ENCODE assay signal across 7 cellular contexts in genomic region chr7:100148225-100148558, GRCh38. TPM values are rescaled to one million over a fixed set of nuclear protein-coding genes. Genes with fewer than 3 reads are reported as not detected.
DNase-seq lines count a peak whose midpoint lies in the region; ATAC-seq and TF ChIP-seq lines count a peak whose summit lies in the region.

No MANE protein-coding gene starts in this region.

- H3K4me3 ChIP-seq in HCT116 (replicated peaks in 1 of 2; ENCODE audit: low read depth in 1 of 2, low read length in 2 of 2) (peak overlapping the region; percentile 94 to 99), iPS DF 6.9 (ENCODE audit: low read length) (peak overlapping the region; percentile 6; the same call in 1 of the 2 replicates)

- no peak for TF ChIP-seq RAD21 in HCT116 (IDR thresholded peaks at IDR 0.05; ENCODE audit: low read depth)

- H3K9me2 ChIP-seq in HCT116 (ENCODE audit: insufficient read depth) = no peaks in the 10 kb centered on the region

- H3K9ac ChIP-seq in HCT116 (ENCODE audit: low read length) = peak overlapping the region; percentile 55

- no peak for TF ChIP-seq POLR2A in HCT116 (IDR thresholded peaks at IDR 0.05; ENCODE audit: borderline replicate concordance, extremely low read depth, insufficient read depth, insufficient read length)

- peak overlapping the region; percentile 97 for H3K27ac Mint-ChIP-seq in activated CD8-positive, alpha-beta T cell treated with anti-CD3 and anti-CD28 coated beads, Interleukin-2, amount 10 ng/mL, durations not matched to agents 7 days and 5 days
- peak overlapping the region; percentile 84 to 89 for H3K27ac Mint-ChIP-seq in stimulated activated naive CD8-positive, alpha-beta T cell treated with anti-CD3 and anti-CD28 coated beads, Interleukin-15, amount 100 ng/mL, for 72 hours

- TF ChIP-seq CTCF in HCT116 (IDR thresholded peaks at IDR 0.05 in 2 of 3, conservative IDR thresholded peaks at IDR 0.05 in 1 of 3; ENCODE audit: borderline replicate concordance in 1 of 3, insufficient read depth in 1 of 3, low read depth in 2 of 3, low read length in 2 of 3) = no peak

- POLR2A ChIA-PET in HCT116 (lab: Charles Lee) = interaction anchor here (0.6 to 1.4 kb wide), 6 partner anchors 20 to 66 kb away, joined by 3 to 7 read pairs (median 3); partner anchors contain the start of genes GPC2 and STAG3
- POLR2A ChIA-PET in activated CD8-positive, alpha-beta T cell treated with anti-CD3 and anti-CD28 coated beads, Interleukin-2, amount 10 ng/mL, durations not matched to agents 7 days and 5 days (lab: Charles Lee) = interaction anchor here (0.6 to 2.0 kb wide), 15 partner anchors 8 to 174 kb away, joined by 3 to 15 read pairs (median 5); partner anchors contain the start of genes MBLAC1, MCM7, PVRIG and TRAPPC14

- H3K4me2 ChIP-seq in HCT116 (ENCODE audit: low read length) = peak overlapping the region; percentile 95

- H3K36me3 Mint-ChIP-seq in activated CD8-positive, alpha-beta T cell treated with anti-CD3 and anti-CD28 coated beads, Interleukin-2, amount 10 ng/mL, durations not matched to agents 7 days and 5 days (ENCODE audit: low read depth) = peaks cover 30% of the 10 kb centered on the region

- ATAC-seq in HCT116 (no peak), HG03565 (IDR thresholded peaks at IDR 0.05; ENCODE audit: unreplicated experiment) (no peak)
- ATAC-seq in activated CD8-positive, alpha-beta T cell treated with anti-CD3 and anti-CD28 coated beads, Interleukin-2, amount 10 ng/mL, durations not matched to agents 7 days and 5 days = no peak
- ATAC-seq in stimulated activated naive CD8-positive, alpha-beta T cell treated with anti-CD3 and anti-CD28 coated beads, Interleukin-15, amount 100 ng/mL, for 72 hours = peak; percentile 28

- H3K27me3 ChIP-seq in HCT116 (ENCODE audit: insufficient read depth, low read length) (no peaks in the 10 kb centered on the region), iPS DF 6.9 (ENCODE audit: control insufficient read depth, insufficient read depth, low read length) (no peaks in the 10 kb centered on the region)

- H3K27me3 Mint-ChIP-seq in activated CD8-positive, alpha-beta T cell treated with anti-CD3 and anti-CD28 coated beads, Interleukin-2, amount 10 ng/mL, durations not matched to agents 7 days and 5 days (ENCODE audit: low read depth) = no peaks in the 10 kb centered on the region
- no peaks in the 10 kb centered on the region for H3K27me3 Mint-ChIP-seq in stimulated activated naive CD8-positive, alpha-beta T cell treated with anti-CD3 and anti-CD28 coated beads, Interleukin-15, amount 100 ng/mL, for 72 hours

- peaks cover 29% of the 10 kb centered on the region for H3K79me2 ChIP-seq in HCT116 (ENCODE audit: insufficient read depth, low read length)

- H3K9me3 Mint-ChIP-seq in activated CD8-positive, alpha-beta T cell treated with anti-CD3 and anti-CD28 coated beads, Interleukin-2, amount 10 ng/mL, durations not matched to agents 7 days and 5 days (ENCODE audit: insufficient read depth) = no peaks in the 10 kb centered on the region
- no peaks in the 10 kb centered on the region for H3K9me3 Mint-ChIP-seq in stimulated activated naive CD8-positive, alpha-beta T cell treated with anti-CD3 and anti-CD28 coated beads, Interleukin-15, amount 100 ng/mL, for 72 hours

- DNase-seq in HCT116 (ENCODE audit: low read depth, low spot score) = no peak
- DNase-seq in activated CD8-positive, alpha-beta T cell treated with anti-CD3 and anti-CD28 coated beads, Interleukin-2, amount 10 ng/mL, durations not matched to agents 7 days and 5 days = no peak
- DNase-seq in iPS DF 6.9 (ENCODE audit: low read depth, low spot score) = no peak
- no peak for DNase-seq in stimulated activated naive CD8-positive, alpha-beta T cell treated with anti-CD3 and anti-CD28 coated beads, Interleukin-15, amount 100 ng/mL, for 72 hours
- no peak for DNase-seq in NK-92 (lab: John Stamatoyannopoulos, UW; ENCODE audit: unreplicated experiment)
- DNase-seq in stimulated activated CD4-positive, alpha-beta T cell treated with anti-CD3 and anti-CD28 coated beads, Interleukin-4, amount 100 ng/mL, for 1 hour = no peak

- H3K4me3 Mint-ChIP-seq in activated CD8-positive, alpha-beta T cell treated with anti-CD3 and anti-CD28 coated beads, Interleukin-2, amount 10 ng/mL, durations not matched to agents 7 days and 5 days = peak overlapping the region; percentile 96
- peak overlapping the region; percentile 97 to 99 for H3K4me3 Mint-ChIP-seq in stimulated activated naive CD8-positive, alpha-beta T cell treated with anti-CD3 and anti-CD28 coated beads, Interleukin-15, amount 100 ng/mL, for 72 hours

- H2AFZ ChIP-seq in HCT116 (ENCODE audit: low read depth, low read length, poor library complexity, severe bottlenecking) = no peak overlapping the region

- peaks cover 37% of the 10 kb centered on the region for H3K4me1 Mint-ChIP-seq in activated CD8-positive, alpha-beta T cell treated with anti-CD3 and anti-CD28 coated beads, Interleukin-2, amount 10 ng/mL, durations not matched to agents 7 days and 5 days (ENCODE audit: low read depth)
- H3K4me1 Mint-ChIP-seq in stimulated activated naive CD8-positive, alpha-beta T cell treated with anti-CD3 and anti-CD28 coated beads, Interleukin-15, amount 100 ng/mL, for 72 hours = peaks cover 41% of the 10 kb centered on the region

- RAD21 ChIA-PET in HCT116 (lab: Charles Lee; ENCODE audit: low non-redundant PET in 1 of 2, low total read pairs in 2 of 2, uncharacterized antibody in 2 of 2, unreplicated experiment in 2 of 2) = interaction anchor here in 1 of 2 experiments (0.6 kb wide), 1 partner anchor 14 kb away, joined by 6 read pairs; no protein-coding TSS in a partner anchor

- H3K9me3 ChIP-seq in HCT116 (ENCODE audit: control insufficient read depth in 1 of 2, insufficient read depth in 1 of 2, low read depth in 1 of 2, low read length in 2 of 2) (no peaks in the 10 kb centered on the region), iPS DF 6.9 (ENCODE audit: control insufficient read depth, insufficient read depth, low read length) (no peaks in the 10 kb centered on the region)

- H4K20me1 ChIP-seq in HCT116 (ENCODE audit: insufficient read depth) = no peaks in the 10 kb centered on the region

- H3K36me3 ChIP-seq in HCT116 (ENCODE audit: control insufficient read depth in 1 of 2, insufficient read depth in 2 of 2, low read length in 2 of 2) (no peaks in the 10 kb centered on the region; a peak in 2 of 4 replicates), iPS DF 6.9 (ENCODE audit: control insufficient read depth, insufficient read depth, low read length) (0 out of 2 replicates have a peak, but pooled peaks cover under 1% of the 10 kb centered on the region)

- peaks cover 9 to 21% of the 10 kb centered on the region in 2 experiments for H3K4me1 ChIP-seq in HCT116 (ENCODE audit: control insufficient read depth in 1 of 2, insufficient read depth in 2 of 2, low read length in 2 of 2)
- H3K4me1 ChIP-seq in iPS DF 6.9 (ENCODE audit: control insufficient read depth, insufficient read depth, low read length) = no peaks in the 10 kb centered on the region

- WGBS in iPS DF 6.9 (ENCODE audit: insufficient coverage, insufficient read length) = no CpG with 5 or more reads among the region's 14 CpGs

- H3K27ac ChIP-seq in HCT116 (ENCODE audit: low read depth, low read length) = peak overlapping the region; percentile 49
- no peak overlapping the region for H3K27ac ChIP-seq in iPS DF 6.9 (ENCODE audit: low read length)

- TSS peak; percentile 76 for BruUV-seq in HCT116 (replicated peaks; lab: Mats Ljungman, UMichigan)

- CTCF ChIA-PET in HCT116 (lab: Charles Lee) = interaction anchor here (1.0 to 1.3 kb wide), 3 partner anchors 9 to 15 kb away, joined by 3 to 6 read pairs (median 4); no protein-coding TSS in a partner anchor
- CTCF ChIA-PET in activated CD8-positive, alpha-beta T cell treated with anti-CD3 and anti-CD28 coated beads, Interleukin-2, amount 10 ng/mL, durations not matched to agents 7 days and 5 days (lab: Charles Lee) = interaction anchor here (0.8 to 13.7 kb wide), 12 partner anchors 8 to 72 kb away, joined by 3 to 141 read pairs (median 6); partner anchors contain the start of genes MBLAC1 and PVRIG

- intact Hi-C loops in HCT116 (cut with micrococcal nuclease) = no loop called here

TF ChIP-seq in HCT116, 20 proteins besides CTCF, POLR2A, EP300 and RAD21:
- peak; percentile 2 for TF ChIP-seq TCF7L2 (IDR thresholded peaks at IDR 0.05; ENCODE audit: borderline replicate concordance, extremely low read depth, insufficient read depth, insufficient read length)
- TF ChIP-seq CBX3 (IDR thresholded peaks at IDR 0.05; ENCODE audit: low read depth) = no peak
- TF ChIP-seq, protein P1, sequence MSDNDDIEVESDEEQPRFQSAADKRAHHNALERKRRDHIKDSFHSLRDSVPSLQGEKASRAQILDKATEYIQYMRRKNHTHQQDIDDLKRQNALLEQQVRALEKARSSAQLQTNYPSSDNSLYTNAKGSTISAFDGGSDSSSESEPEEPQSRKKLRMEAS (IDR thresholded peaks at IDR 0.05) = no peak
TF ChIP-seq in HCT116: peak in this region for 1.

RNA-seq across cellular contexts. Expression of gene LAMTOR4, which starts 0.5 kb away (rescaled TPM):
- total RNA-seq in HCT116 (2021; ENCODE audit: unreplicated experiment) = 152 TPM
- polyA plus RNA-seq in HCT116 (2012) = 205 and 220 TPM in 2 replicates
- 100 to 1,000 TPM; 134 to 143 TPM for total RNA-seq in activated CD8-positive, alpha-beta T cell treated with anti-CD3 and anti-CD28 coated beads, Interleukin-2, amount 10 ng/mL, durations not matched to agents 7 days and 5 days

RNA-seq across cellular contexts. Expression of gene TRAPPC14, which starts 10.3 kb away (rescaled TPM):
- total RNA-seq in HCT116 (2021; ENCODE audit: unreplicated experiment) = 23.2 TPM
- polyA plus RNA-seq in HCT116 (2012) = 13.3 and 18.9 TPM in 2 replicates
- 10 to 100 TPM; 42.7 to 44.0 TPM for total RNA-seq in activated CD8-positive, alpha-beta T cell treated with anti-CD3 and anti-CD28 coated beads, Interleukin-2, amount 10 ng/mL, durations not matched to agents 7 days and 5 days

RNA-seq across cellular contexts. Expression of gene GAL3ST4, which starts 20.2 kb away (rescaled TPM):
- 3.3 TPM for total RNA-seq in HCT116 (2021; ENCODE audit: unreplicated experiment)
- 1.8 TPM in 2 replicates for polyA plus RNA-seq in HCT116 (2012)
- total RNA-seq in activated CD8-positive, alpha-beta T cell treated with anti-CD3 and anti-CD28 coated beads, Interleukin-2, amount 10 ng/mL, durations not matched to agents 7 days and 5 days = 1 to 10 TPM; 2.8 to 3.5 TPM

RNA-seq across cellular contexts. Expression of gene MBLAC1, which starts 21.4 kb away (rescaled TPM):
- 2.0 TPM for total RNA-seq in HCT116 (2021; ENCODE audit: unreplicated experiment)
- polyA plus RNA-seq in HCT116 (2012) = 0.76 and 0.87 TPM in 2 replicates
- total RNA-seq in activated CD8-positive, alpha-beta T cell treated with anti-CD3 and anti-CD28 coated beads, Interleukin-2, amount 10 ng/mL, durations not matched to agents 7 days and 5 days = 1 to 10 TPM; 4.3 to 5.7 TPM

RNA-seq across cellular contexts. Expression of gene CNPY4, which starts 28.8 kb away (rescaled TPM):
- total RNA-seq in HCT116 (2021; ENCODE audit: unreplicated experiment) = 2.6 TPM
- polyA plus RNA-seq in HCT116 (2012) = 0.82 and 1.0 TPM in 2 replicates
- total RNA-seq in activated CD8-positive, alpha-beta T cell treated with anti-CD3 and anti-CD28 coated beads, Interleukin-2, amount 10 ng/mL, durations not matched to agents 7 days and 5 days = 10 to 100 TPM; 32.4 to 35.5 TPM
